ENCODE assay signal across 1 cellular context in the genomic region with DNA sequence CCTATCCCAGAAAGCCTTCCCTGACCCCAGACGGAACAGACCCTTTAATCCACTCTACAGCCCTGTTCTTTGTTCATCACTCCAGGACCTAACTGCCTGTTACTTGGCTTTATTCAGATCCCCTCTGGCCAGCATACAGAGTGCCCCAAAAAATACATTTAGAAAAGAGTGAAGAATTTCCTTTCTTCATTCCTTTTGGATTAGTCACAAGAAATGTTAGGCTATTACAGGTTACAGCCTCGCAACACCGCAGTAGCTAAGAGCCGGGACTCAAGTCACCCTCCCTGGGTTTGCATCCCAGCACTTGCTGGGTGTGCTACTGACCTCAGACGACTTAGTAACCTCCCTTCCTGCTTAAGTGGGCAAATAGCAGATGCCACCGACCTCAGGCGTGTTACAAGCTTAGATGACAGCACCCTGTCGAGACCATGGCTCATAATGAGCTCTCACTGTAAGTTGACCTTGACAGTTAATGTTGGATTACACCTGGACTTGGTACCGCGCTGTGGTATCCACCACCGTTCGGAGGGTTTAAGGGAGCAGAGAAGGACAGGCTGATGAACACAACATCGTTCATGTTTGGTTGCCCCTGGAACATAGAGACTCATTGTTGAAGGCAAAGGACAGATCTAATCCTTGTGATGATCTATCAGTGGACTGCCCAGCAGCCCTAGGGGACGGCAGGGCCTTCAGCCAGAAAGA.
TF ChIP-seq lines count a peak whose summit lies in the region.

No MANE protein-coding gene starts in this region.

TF ChIP-seq in HepG2, 621 proteins besides CTCF, POLR2A, EP300 and RAD21 (continued from another document and continues in another):
- no peak for TF ChIP-seq ELK4 (CRISPR knock-in tag; IDR thresholded peaks at IDR 0.05; ENCODE audit: borderline replicate concordance)
- no peak for TF ChIP-seq NFE2L2 (IDR thresholded peaks at IDR 0.05; ENCODE audit: low read length)
- no peak for TF ChIP-seq ZBTB14 (CRISPR knock-in tag; IDR thresholded peaks at IDR 0.05)
- TF ChIP-seq ELF4 (CRISPR knock-in tag; IDR thresholded peaks at IDR 0.05; ENCODE audit: borderline replicate concordance): no peak
- no peak for TF ChIP-seq ZNF746 (CRISPR knock-in tag; IDR thresholded peaks at IDR 0.05)
- TF ChIP-seq, protein P1, sequence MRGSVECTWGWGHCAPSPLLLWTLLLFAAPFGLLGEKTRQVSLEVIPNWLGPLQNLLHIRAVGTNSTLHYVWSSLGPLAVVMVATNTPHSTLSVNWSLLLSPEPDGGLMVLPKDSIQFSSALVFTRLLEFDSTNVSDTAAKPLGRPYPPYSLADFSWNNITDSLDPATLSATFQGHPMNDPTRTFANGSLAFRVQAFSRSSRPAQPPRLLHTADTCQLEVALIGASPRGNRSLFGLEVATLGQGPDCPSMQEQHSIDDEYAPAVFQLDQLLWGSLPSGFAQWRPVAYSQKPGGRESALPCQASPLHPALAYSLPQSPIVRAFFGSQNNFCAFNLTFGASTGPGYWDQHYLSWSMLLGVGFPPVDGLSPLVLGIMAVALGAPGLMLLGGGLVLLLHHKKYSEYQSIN (CRISPR knock-in tag; IDR thresholded peaks at IDR 0.05; ENCODE audit: borderline replicate concordance): no peak
- TF ChIP-seq MBD4 (IDR thresholded peaks at IDR 0.05; ENCODE audit: borderline replicate concordance, low read length): no peak
- TF ChIP-seq KMT2B (CRISPR knock-in tag; IDR thresholded peaks at IDR 0.05): no peak
- TF ChIP-seq ZNF770 (CRISPR knock-in tag; IDR thresholded peaks at IDR 0.05): no peak
- peak; percentile 26; the same call in 1 of the 2 replicates for TF ChIP-seq CBX5 (CRISPR knock-in tag; IDR thresholded peaks at IDR 0.05; ENCODE audit: borderline replicate concordance)
- TF ChIP-seq, protein P2, sequence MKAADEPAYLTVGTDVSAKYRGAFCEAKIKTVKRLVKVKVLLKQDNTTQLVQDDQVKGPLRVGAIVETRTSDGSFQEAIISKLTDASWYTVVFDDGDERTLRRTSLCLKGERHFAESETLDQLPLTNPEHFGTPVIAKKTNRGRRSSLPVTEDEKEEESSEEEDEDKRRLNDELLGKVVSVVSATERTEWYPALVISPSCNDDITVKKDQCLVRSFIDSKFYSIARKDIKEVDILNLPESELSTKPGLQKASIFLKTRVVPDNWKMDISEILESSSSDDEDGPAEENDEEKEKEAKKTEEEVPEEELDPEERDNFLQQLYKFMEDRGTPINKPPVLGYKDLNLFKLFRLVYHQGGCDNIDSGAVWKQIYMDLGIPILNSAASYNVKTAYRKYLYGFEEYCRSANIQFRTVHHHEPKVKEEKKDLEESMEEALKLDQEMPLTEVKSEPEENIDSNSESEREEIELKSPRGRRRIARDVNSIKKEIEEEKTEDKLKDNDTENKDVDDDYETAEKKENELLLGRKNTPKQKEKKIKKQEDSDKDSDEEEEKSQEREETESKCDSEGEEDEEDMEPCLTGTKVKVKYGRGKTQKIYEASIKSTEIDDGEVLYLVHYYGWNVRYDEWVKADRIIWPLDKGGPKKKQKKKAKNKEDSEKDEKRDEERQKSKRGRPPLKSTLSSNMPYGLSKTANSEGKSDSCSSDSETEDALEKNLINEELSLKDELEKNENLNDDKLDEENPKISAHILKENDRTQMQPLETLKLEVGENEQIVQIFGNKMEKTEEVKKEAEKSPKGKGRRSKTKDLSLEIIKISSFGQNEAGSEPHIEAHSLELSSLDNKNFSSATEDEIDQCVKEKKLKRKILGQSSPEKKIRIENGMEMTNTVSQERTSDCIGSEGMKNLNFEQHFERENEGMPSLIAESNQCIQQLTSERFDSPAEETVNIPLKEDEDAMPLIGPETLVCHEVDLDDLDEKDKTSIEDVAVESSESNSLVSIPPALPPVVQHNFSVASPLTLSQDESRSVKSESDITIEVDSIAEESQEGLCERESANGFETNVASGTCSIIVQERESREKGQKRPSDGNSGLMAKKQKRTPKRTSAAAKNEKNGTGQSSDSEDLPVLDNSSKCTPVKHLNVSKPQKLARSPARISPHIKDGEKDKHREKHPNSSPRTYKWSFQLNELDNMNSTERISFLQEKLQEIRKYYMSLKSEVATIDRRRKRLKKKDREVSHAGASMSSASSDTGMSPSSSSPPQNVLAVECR (CRISPR knock-in tag; IDR thresholded peaks at IDR 0.05; ENCODE audit: borderline replicate concordance): peak; percentile 65; the same call in 1 of the 2 replicates
- TF ChIP-seq SALL1 (CRISPR knock-in tag; IDR thresholded peaks at IDR 0.05): peak; percentile 95
- peak; percentile 74 for TF ChIP-seq TBL1XR1 (IDR thresholded peaks at IDR 0.05; ENCODE audit: borderline replicate concordance, low read length, partially characterized antibody)
- TF ChIP-seq POGZ (CRISPR knock-in tag; IDR thresholded peaks at IDR 0.05): peak; percentile 26; the same call in 1 of the 2 replicates
- TF ChIP-seq ZFP91 (CRISPR knock-in tag; IDR thresholded peaks at IDR 0.05; ENCODE audit: borderline replicate concordance): peak; percentile 37
- no peak for TF ChIP-seq ZSCAN22 (CRISPR knock-in tag; IDR thresholded peaks at IDR 0.05)
- 0 out of 2 replicates have a peak, but pooled peaks have one; percentile 26 for TF ChIP-seq ZNF124 (CRISPR knock-in tag; IDR thresholded peaks at IDR 0.05)
- TF ChIP-seq CEBPG (CRISPR knock-in tag; IDR thresholded peaks at IDR 0.05): 0 out of 2 replicates have a peak, but pooled peaks have one; percentile 21
- 0 out of 2 replicates have a peak, but pooled peaks have one; percentile 35 for TF ChIP-seq HHEX (CRISPR knock-in tag; IDR thresholded peaks at IDR 0.05)
- peak; percentile 86 for TF ChIP-seq ESRRA (CRISPR knock-in tag; IDR thresholded peaks at IDR 0.05; ENCODE audit: low read depth)
- 0 out of 2 replicates have a peak, but pooled peaks have one; percentile 51 for TF ChIP-seq SIX1 (CRISPR knock-in tag; IDR thresholded peaks at IDR 0.05; ENCODE audit: borderline replicate concordance)
- TF ChIP-seq IKZF4 (CRISPR knock-in tag; IDR thresholded peaks at IDR 0.05; ENCODE audit: borderline replicate concordance, low read depth, not compliant biosample characterization): no peak
- TF ChIP-seq FOXO4 (CRISPR knock-in tag; conservative IDR thresholded peaks at IDR 0.05): no peak
- TF ChIP-seq, protein P3, sequence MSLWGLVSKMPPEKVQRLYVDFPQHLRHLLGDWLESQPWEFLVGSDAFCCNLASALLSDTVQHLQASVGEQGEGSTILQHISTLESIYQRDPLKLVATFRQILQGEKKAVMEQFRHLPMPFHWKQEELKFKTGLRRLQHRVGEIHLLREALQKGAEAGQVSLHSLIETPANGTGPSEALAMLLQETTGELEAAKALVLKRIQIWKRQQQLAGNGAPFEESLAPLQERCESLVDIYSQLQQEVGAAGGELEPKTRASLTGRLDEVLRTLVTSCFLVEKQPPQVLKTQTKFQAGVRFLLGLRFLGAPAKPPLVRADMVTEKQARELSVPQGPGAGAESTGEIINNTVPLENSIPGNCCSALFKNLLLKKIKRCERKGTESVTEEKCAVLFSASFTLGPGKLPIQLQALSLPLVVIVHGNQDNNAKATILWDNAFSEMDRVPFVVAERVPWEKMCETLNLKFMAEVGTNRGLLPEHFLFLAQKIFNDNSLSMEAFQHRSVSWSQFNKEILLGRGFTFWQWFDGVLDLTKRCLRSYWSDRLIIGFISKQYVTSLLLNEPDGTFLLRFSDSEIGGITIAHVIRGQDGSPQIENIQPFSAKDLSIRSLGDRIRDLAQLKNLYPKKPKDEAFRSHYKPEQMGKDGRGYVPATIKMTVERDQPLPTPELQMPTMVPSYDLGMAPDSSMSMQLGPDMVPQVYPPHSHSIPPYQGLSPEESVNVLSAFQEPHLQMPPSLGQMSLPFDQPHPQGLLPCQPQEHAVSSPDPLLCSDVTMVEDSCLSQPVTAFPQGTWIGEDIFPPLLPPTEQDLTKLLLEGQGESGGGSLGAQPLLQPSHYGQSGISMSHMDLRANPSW (CRISPR knock-in tag; IDR thresholded peaks at IDR 0.05; ENCODE audit: borderline replicate concordance): peak; percentile 67; the same call in 1 of the 2 replicates
- TF ChIP-seq REPIN1 (CRISPR knock-in tag; IDR thresholded peaks at IDR 0.05; ENCODE audit: borderline replicate concordance, low read depth): peak; percentile 67
- peak; percentile 58 for TF ChIP-seq ZNF574 (CRISPR knock-in tag; IDR thresholded peaks at IDR 0.05)
- 0 out of 2 replicates have a peak, but pooled peaks have one; percentile 57 for TF ChIP-seq KAT8 (CRISPR knock-in tag; IDR thresholded peaks at IDR 0.05)
